ENCODE assay signal across 24 cellular contexts in the genomic region with DNA sequence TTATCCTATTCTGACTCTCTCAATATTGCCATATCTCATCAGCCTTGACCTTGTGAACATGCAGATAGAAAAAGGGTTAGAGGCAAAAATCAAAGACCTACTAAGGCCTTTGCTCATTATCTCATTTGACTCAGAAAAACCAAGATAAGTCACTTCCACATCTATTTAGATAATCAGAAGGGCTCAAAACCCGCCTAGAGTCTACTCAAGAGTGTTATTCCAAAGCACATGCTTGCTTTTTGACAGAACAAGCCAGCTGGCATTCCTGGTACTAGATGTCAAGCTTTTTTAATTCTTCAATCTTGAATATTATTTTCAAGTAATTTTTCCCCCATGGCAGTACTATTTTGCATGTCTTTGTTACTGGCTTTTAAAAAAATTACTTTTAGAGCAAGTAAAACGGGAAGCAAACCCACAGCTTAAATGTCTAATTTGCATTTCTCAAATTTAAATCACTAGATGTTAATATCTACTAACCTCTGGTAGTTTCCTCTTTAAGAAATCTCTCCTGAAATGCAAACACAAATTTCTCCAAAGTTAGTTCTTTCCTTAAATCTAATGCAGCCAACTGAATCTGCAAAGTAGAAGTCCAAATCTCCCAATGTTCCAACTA. TPM values are rescaled to one million over a fixed set of nuclear protein-coding genes. Genes with fewer than 3 reads are reported as not detected.
DNase-seq lines count a peak whose midpoint lies in the region; ATAC-seq and TF ChIP-seq lines count a peak whose summit lies in the region.
"Had no signal": no experiment of that assay in that cellular context is flagged by ENCODE, and none has a peak within 500 bp of the region (broad histone marks: within the 10 kb centered on the region; RNA-seq: fewer than 3 reads in every experiment).

No MANE protein-coding gene starts in this region.

- peaks cover 77 to 78% of the 10 kb centered on the region in 2 experiments for H3K4me1 Mint-ChIP-seq in H9
- peaks cover 92% of the 10 kb centered on the region for H3K4me1 Mint-ChIP-seq in WTC11
- H3K4me1 Mint-ChIP-seq: stimulated activated effector memory CD8-positive, alpha-beta T cell treated with anti-CD3 and anti-CD28 coated beads, Interleukin-12 subunit alpha, Interleukin-12 subunit beta, amount 100 ng/mL, for 72 hours had no signal

- H4K91ac ChIP-seq in H9 (ENCODE audit: insufficient read length, low read depth, low read length), result no peak overlapping the region

- POLR2A ChIA-PET in WTC11 (lab: Charles Lee), result no interaction called here

- CTCF ChIA-PET in WTC11 (lab: Charles Lee) (no interaction called here), mammary epithelial cell (lab: Charles Lee; ENCODE audit: low non-redundant PET) (no interaction called here)

- H2AK5ac ChIP-seq in H9 (ENCODE audit: insufficient read length, low read length) (no peak overlapping the region), mesendoderm (ENCODE audit: low read length) (no peak overlapping the region)

- H3K4me3 ChIP-seq in mesendoderm (ENCODE audit: low read length), result no peak overlapping the region
- H3K4me3 ChIP-seq in mammary epithelial cell (replicated peaks in 1 of 3; ENCODE audit: insufficient read depth in 1 of 3, low read depth in 2 of 3, low read length in 3 of 3), result no peak overlapping the region
- H3K4me3 ChIP-seq: coronary artery, GM12878, HAP-1, SJCRH30, suprapubic skin had no signal

- H3K9me3 Mint-ChIP-seq in H9, result no peaks in the 10 kb centered on the region
- H3K9me3 Mint-ChIP-seq in WTC11, result no peaks in the 10 kb centered on the region
- H3K9me3 Mint-ChIP-seq: activated T-cell treated with anti-CD3 and anti-CD28 coated beads, Interleukin-2, amount 50 U/mL, for 72 hours; natural killer cell treated with Interleukin-12 subunit alpha and Interleukin-12 subunit beta and Interleukin-15 and Interleukin-18, amount 100 ng/mL, for 72 hours; stimulated activated effector memory CD8-positive, alpha-beta T cell treated with anti-CD3 and anti-CD28 coated beads, Interleukin-12 subunit alpha, Interleukin-12 subunit beta, amount 100 ng/mL, for 72 hours had no signal

- H3T11ph ChIP-seq in H9 (ENCODE audit: low read length), result no peak overlapping the region

- H3K9ac ChIP-seq in H9 (ENCODE audit: extremely low read depth, insufficient read length, low read length), result no peak overlapping the region
- H3K9ac ChIP-seq in mesendoderm (ENCODE audit: low read length), result no peak overlapping the region
- no peak overlapping the region for H3K9ac ChIP-seq in mammary epithelial cell (ENCODE audit: insufficient read depth, low read length)

- no peak overlapping the region for H3K4ac ChIP-seq in H9 (ENCODE audit: low read depth, low read length)
- no peak overlapping the region for H3K4ac ChIP-seq in mesendoderm (ENCODE audit: low read depth, low read length)

- TF ChIP-seq CTCF in H9 (conservative IDR thresholded peaks at IDR 0.05), result no peak
- TF ChIP-seq CTCF in WTC11 (IDR thresholded peaks at IDR 0.05), result no peak
- no peak for TF ChIP-seq CTCF in mammary epithelial cell (conservative IDR thresholded peaks at IDR 0.05 in 1 of 2, IDR thresholded peaks at IDR 0.05 in 1 of 2; ENCODE audit: extremely low read depth in 1 of 2, insufficient read depth in 1 of 2, low read depth in 1 of 2, low read length in 2 of 2)

- no CpG with 5 or more reads among the region's 2 CpGs for WGBS in H9 (ENCODE audit: extremely low coverage, insufficient read length, low lambda C conversion rate)
- WGBS in mesendoderm (ENCODE audit: extremely low coverage, insufficient coverage, low lambda C conversion rate), result no CpG with 5 or more reads among the region's 2 CpGs
- 97% methylated on average over 2 of the region's 2 CpGs for WGBS in mammary epithelial cell (ENCODE audit: low coverage, missing lambda C conversion rate)

- H3K36me3 ChIP-seq in mesendoderm (ENCODE audit: control insufficient read depth, insufficient read depth, low read length) (no peaks in the 10 kb centered on the region), mammary epithelial cell (ENCODE audit: insufficient read depth, low read length) (no peaks in the 10 kb centered on the region)
- H3K36me3 ChIP-seq: suprapubic skin had no signal

- H3K79me2 ChIP-seq in H9 (ENCODE audit: insufficient read depth, low read length) (peaks cover 23% of the 10 kb centered on the region), mesendoderm (ENCODE audit: control insufficient read depth, insufficient read depth, low read length) (peaks cover 66% of the 10 kb centered on the region), mammary epithelial cell (ENCODE audit: insufficient read depth, low read length) (peaks cover 97% of the 10 kb centered on the region)

- BruUV-seq in mammary epithelial cell (replicated peaks; lab: Mats Ljungman, UMichigan), result no TSS peak

- H3K27ac Mint-ChIP-seq in H9, result peak overlapping the region in 2 of 3 experiments; percentile 39 to 86; a peak in 4 of 7 replicates
- peak overlapping the region; percentile 36 for H3K27ac Mint-ChIP-seq in WTC11
- H3K27ac Mint-ChIP-seq: activated T-cell treated with anti-CD3 and anti-CD28 coated beads, Interleukin-2, amount 50 U/mL, for 72 hours; natural killer cell treated with Interleukin-12 subunit alpha and Interleukin-12 subunit beta and Interleukin-15 and Interleukin-18, amount 100 ng/mL, for 72 hours; stimulated activated effector memory CD8-positive, alpha-beta T cell treated with anti-CD3 and anti-CD28 coated beads, Interleukin-12 subunit alpha, Interleukin-12 subunit beta, amount 100 ng/mL, for 72 hours had no signal

- dilution Hi-C loops in mammary epithelial cell (cut with HindIII; ENCODE audit: low sequenced_read_pairs), result no loop called here

- H2AFZ ChIP-seq in H9 (ENCODE audit: low read length) (no peak overlapping the region), mammary epithelial cell (ENCODE audit: low read depth, low read length) (no peak overlapping the region)

- no peaks in the 10 kb centered on the region for H4K20me1 ChIP-seq in H9 (ENCODE audit: control insufficient read depth, insufficient read depth, insufficient read length)
- no peaks in the 10 kb centered on the region for H4K20me1 ChIP-seq in mammary epithelial cell (ENCODE audit: insufficient read depth, low read length)

- H3K27me3 Mint-ChIP-seq in H9 (ENCODE audit: low read depth), result no peaks in the 10 kb centered on the region
- no peaks in the 10 kb centered on the region for H3K27me3 Mint-ChIP-seq in WTC11 (ENCODE audit: low read depth)
- H3K27me3 Mint-ChIP-seq: natural killer cell treated with Interleukin-12 subunit alpha and Interleukin-12 subunit beta and Interleukin-15 and Interleukin-18, amount 100 ng/mL, for 72 hours had no signal

- H3K36me3 Mint-ChIP-seq in H9 (ENCODE audit: insufficient read depth in 1 of 3, low read depth in 3 of 3), result no peaks in the 10 kb centered on the region
- H3K36me3 Mint-ChIP-seq in WTC11, result no peaks in the 10 kb centered on the region
- H3K36me3 Mint-ChIP-seq: natural killer cell treated with Interleukin-12 subunit alpha and Interleukin-12 subunit beta and Interleukin-15 and Interleukin-18, amount 100 ng/mL, for 72 hours; stimulated activated effector memory CD8-positive, alpha-beta T cell treated with anti-CD3 and anti-CD28 coated beads, Interleukin-12 subunit alpha, Interleukin-12 subunit beta, amount 100 ng/mL, for 72 hours had no signal

- no peak overlapping the region for H3K18ac ChIP-seq in H9 (ENCODE audit: insufficient read length, low read depth, low read length)
- H3K18ac ChIP-seq in mesendoderm (ENCODE audit: low read length), result no peak overlapping the region

- no peak overlapping the region for H2BK5ac ChIP-seq in H9 (ENCODE audit: insufficient read length, low read length)
- no peak overlapping the region for H2BK5ac ChIP-seq in mesendoderm (ENCODE audit: low read length)

- in situ Hi-C loops in mammary epithelial cell (cut with MboI; ENCODE audit: low sequenced_read_pairs in 2 of 2), result no loop called here

- peaks cover 18% of the 10 kb centered on the region for H3K4me1 ChIP-seq in H9 (ENCODE audit: insufficient read depth, low read length)
- peaks cover 14% of the 10 kb centered on the region for H3K4me1 ChIP-seq in mesendoderm (ENCODE audit: control insufficient read depth, low read depth, low read length)
- H3K4me1 ChIP-seq in mammary epithelial cell (ENCODE audit: insufficient read depth, low read length), result peaks cover 41% of the 10 kb centered on the region

- H2BK15ac ChIP-seq in H9 (ENCODE audit: low read depth, low read length), result no peak overlapping the region
- H2BK15ac ChIP-seq in mesendoderm (replicated peaks; ENCODE audit: low read depth), result no peak overlapping the region

- H3K27ac ChIP-seq in H9 (ENCODE audit: insufficient read length, low read depth, low read length), result no peak overlapping the region
- H3K27ac ChIP-seq in mesendoderm (ENCODE audit: low read depth, low read length), result no peak overlapping the region
- H3K27ac ChIP-seq in mammary epithelial cell (ENCODE audit: insufficient read depth, low read depth, low read length), result no peak overlapping the region
- H3K27ac ChIP-seq: coronary artery, SJCRH30, suprapubic skin had no signal

- DNase-seq in H9, result no peak
- DNase-seq in WTC11 (ENCODE audit: low spot score), result no peak
- DNase-seq in mesendoderm, result peak; percentile 53
- peak; percentile 63 for DNase-seq in superior temporal gyrus (ENCODE audit: extremely low spot score)
- no peak for DNase-seq in NCI-H2107 (lab: John Stamatoyannopoulos, UW)
- no peak for DNase-seq in kidney tubule cell (ENCODE audit: low spot score)
- DNase-seq in mammary epithelial cell, result no peak
- DNase-seq: activated T-cell treated with anti-CD3 and anti-CD28 coated beads, Interleukin-2, amount 50 U/mL, for 72 hours; caudate nucleus; DMS153; effector memory CD4-positive, alpha-beta T cell; erythroblast; islet precursor cell; MV-4-11; NCI-H1436 treated with DMSO at 0.1 percent for 48 hours; NCI-H2081 treated with DMSO at 0.1 percent for 48 hours; SJCRH30 had no signal

- intact Hi-C loops in mammary epithelial cell (cut with micrococcal nuclease), result no loop called here

- H3K4me2 ChIP-seq in H9 (ENCODE audit: insufficient read depth, insufficient read length, low read length) (no peak overlapping the region), mesendoderm (ENCODE audit: low read length) (no peak overlapping the region), mammary epithelial cell (ENCODE audit: insufficient read depth, low read depth, low read length) (no peak overlapping the region)

- H3K9me3 ChIP-seq in H9 (ENCODE audit: control insufficient read depth, low read depth, low read length) (no peaks in the 10 kb centered on the region), mammary epithelial cell (replicated peaks; ENCODE audit: insufficient read depth, low read length) (no peaks in the 10 kb centered on the region)
- H3K9me3 ChIP-seq: HAP-1, SJCRH30, suprapubic skin had no signal

- H2BK20ac ChIP-seq in H9 (ENCODE audit: low read depth, low read length, poor library complexity, severe bottlenecking), result no peak overlapping the region

- ATAC-seq in WTC11, result no peak
- ATAC-seq: activated T-cell treated with anti-CD3 and anti-CD28 coated beads, Interleukin-2, amount 50 U/mL, for 72 hours; GM12878; HepG2; natural killer cell treated with Interleukin-12 subunit alpha and Interleukin-12 subunit beta and Interleukin-15 and Interleukin-18, amount 100 ng/mL, for 72 hours; stimulated activated effector memory CD8-positive, alpha-beta T cell treated with anti-CD3 and anti-CD28 coated beads, Interleukin-12 subunit alpha, Interleukin-12 subunit beta, amount 100 ng/mL, for 72 hours had no signal

- no peak overlapping the region for H2BK120ac ChIP-seq in H9 (ENCODE audit: low read depth, low read length, poor library complexity, severe bottlenecking)
- H2BK120ac ChIP-seq in mesendoderm (ENCODE audit: low read depth, low read length), result no peak overlapping the region

- peaks cover 6% of the 10 kb centered on the region for H3K79me1 ChIP-seq in H9 (ENCODE audit: insufficient read depth, low read depth, low read length, poor library complexity, severe bottlenecking)
- H3K79me1 ChIP-seq in mesendoderm (ENCODE audit: low read length), result peaks cover 3% of the 10 kb centered on the region

- H3K14ac ChIP-seq in H9 (ENCODE audit: insufficient read depth, low read length), result no peak overlapping the region

- H3K4me3 Mint-ChIP-seq in H9, result no peak overlapping the region
- no peak overlapping the region for H3K4me3 Mint-ChIP-seq in WTC11
- H3K4me3 Mint-ChIP-seq: activated T-cell treated with anti-CD3 and anti-CD28 coated beads, Interleukin-2, amount 50 U/mL, for 72 hours; natural killer cell treated with Interleukin-12 subunit alpha and Interleukin-12 subunit beta and Interleukin-15 and Interleukin-18, amount 100 ng/mL, for 72 hours; stimulated activated effector memory CD8-positive, alpha-beta T cell treated with anti-CD3 and anti-CD28 coated beads, Interleukin-12 subunit alpha, Interleukin-12 subunit beta, amount 100 ng/mL, for 72 hours had no signal

- H3K27me3 ChIP-seq in H9 (ENCODE audit: insufficient read depth, low read length) (no peaks in the 10 kb centered on the region), mesendoderm (ENCODE audit: insufficient read depth, low read length, poor library complexity) (no peaks in the 10 kb centered on the region), mammary epithelial cell (ENCODE audit: insufficient read depth, low read length) (no peaks in the 10 kb centered on the region)
- H3K27me3 ChIP-seq: SJCRH30, suprapubic skin had no signal

- H4K8ac ChIP-seq in H9 (replicated peaks; ENCODE audit: insufficient read length, low read depth, low read length) (no peak overlapping the region), mesendoderm (ENCODE audit: low read depth, low read length) (no peak overlapping the region)

- H3K23ac ChIP-seq in H9 (ENCODE audit: insufficient read length, low read depth, low read length) (no peak overlapping the region), mesendoderm (ENCODE audit: low read length) (no peak overlapping the region)

- H4K5ac ChIP-seq in H9 (ENCODE audit: insufficient read length, low read depth, low read length) (no peak overlapping the region), mesendoderm (ENCODE audit: low read length) (no peak overlapping the region)

- no peak overlapping the region for H3K56ac ChIP-seq in H9 (ENCODE audit: insufficient read length, low read depth, low read length)
- H3K56ac ChIP-seq in mesendoderm (ENCODE audit: low read length), result no peak overlapping the region

- no peaks in the 10 kb centered on the region for H3K23me2 ChIP-seq in H9 (ENCODE audit: insufficient read length, low read depth, low read length, poor library complexity, severe bottlenecking)

- H2BK12ac ChIP-seq in H9 (ENCODE audit: insufficient read length, low read depth, low read length), result no peak overlapping the region

RNA-seq across cellular contexts. Expression of a gene that starts 51.5 kb away (rescaled TPM):
- 380 and 386 TPM in 2 replicates for total RNA-seq in H9 (2021)
- total RNA-seq in WTC11 (2021), result 560 to 657 TPM (median 656 TPM) in 3 replicates
- polyA plus RNA-seq in mesendoderm (2013, experiment 1 of 2), result 355 TPM
- 363 TPM for polyA plus RNA-seq in mesendoderm (2013, experiment 2 of 2)
- 1,000 to 10,000 TPM; 1,070 to 1,289 TPM for total RNA-seq in mammary epithelial cell
- 1,292 TPM for polyA plus RNA-seq in mammary epithelial cell
- polyA minus RNA-seq in mammary epithelial cell, result 830 TPM

Comparison
In these comparisons a context has a peak if more than half of its experiments do, and no peak if none do; other contexts are left out.
1. DNase-seq: peak in mesendoderm (single experiment) and superior temporal gyrus (single experiment); none in H9 (single experiment), WTC11 (single experiment), NCI-H2107 (single experiment), kidney tubule cell (single experiment) and mammary epithelial cell (single experiment).